In the genomic region with DNA sequence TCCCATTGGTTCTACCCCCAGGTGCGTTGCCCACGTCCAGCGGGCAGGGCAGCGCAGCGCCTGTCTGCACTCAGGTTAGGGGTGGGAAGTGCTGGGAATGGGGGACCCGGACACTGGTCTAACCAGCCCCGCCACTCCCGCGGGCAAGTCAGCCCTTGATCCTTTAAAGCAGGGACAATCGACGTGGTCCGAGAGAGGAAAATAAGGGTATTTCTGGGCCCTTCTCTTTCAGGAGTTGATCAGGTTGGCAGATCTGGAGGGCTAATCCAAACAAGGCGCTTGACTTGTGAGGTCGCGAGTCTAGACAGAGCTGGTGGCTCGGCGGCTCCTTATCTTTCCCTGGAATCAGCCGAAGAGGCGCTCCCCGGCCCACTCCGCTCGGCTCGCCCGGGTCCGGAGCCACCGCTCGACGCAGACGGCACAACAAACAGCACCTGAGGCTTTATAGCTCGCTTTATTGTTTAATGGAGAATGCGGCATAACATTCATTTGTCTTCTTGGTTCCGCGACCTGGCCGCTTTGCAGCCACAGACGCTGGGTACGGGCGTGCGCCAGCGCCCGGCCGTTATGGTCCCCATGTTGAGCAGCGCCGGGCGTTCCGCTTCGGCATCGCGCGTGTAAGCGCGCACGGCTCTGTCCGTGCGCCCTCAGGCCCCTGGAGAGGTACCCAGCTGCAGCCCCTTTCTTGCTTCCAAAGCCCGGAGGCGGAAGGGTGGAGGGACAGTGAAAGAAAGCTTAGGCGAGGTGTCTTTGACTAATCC, we compare ENCODE assay signal across 2 cellular contexts.
TF ChIP-seq lines count a peak whose summit lies in the region.

No MANE protein-coding gene starts in this region.

TF ChIP-seq in GM23338, 12 proteins besides CTCF, POLR2A, EP300 and RAD21:
- TF ChIP-seq EZH2 (IDR thresholded peaks at IDR 0.05; ENCODE audit: low read depth, unreplicated experiment) (peak; percentile 85), NANOG (IDR thresholded peaks at IDR 0.05; ENCODE audit: borderline replicate concordance) (no peak), EZH2phosphoT487 (IDR thresholded peaks at IDR 0.05; ENCODE audit: unreplicated experiment) (peak; percentile 67)

TF ChIP-seq in SK-N-SH, 30 proteins besides CTCF, POLR2A, EP300 and RAD21:
- no peak for TF ChIP-seq IRF3 (IDR thresholded peaks at IDR 0.05; ENCODE audit: low read depth, low read length)
- 0 out of 2 replicates have a peak, but pooled peaks have one; percentile 14 for TF ChIP-seq YY1 (IDR thresholded peaks at IDR 0.05; ENCODE audit: low read depth)
- peak; percentile 59 for TF ChIP-seq POLR2AphosphoS5 (IDR thresholded peaks at IDR 0.05; ENCODE audit: low read depth, low read length)
- TF ChIP-seq TAF1 (IDR thresholded peaks at IDR 0.05; ENCODE audit: borderline replicate concordance, low read depth, low read length) = 0 out of 2 replicates have a peak, but pooled peaks have one; percentile 11
- peak; percentile 16; the same call in 1 of the 2 replicates for TF ChIP-seq MXI1 (IDR thresholded peaks at IDR 0.05; ENCODE audit: low read depth, low read length)
- TF ChIP-seq SIN3A (IDR thresholded peaks at IDR 0.05; ENCODE audit: borderline replicate concordance, low read depth, low read length) = 0 out of 2 replicates have a peak, but pooled peaks have one; percentile 20
- TF ChIP-seq PBX3 (IDR thresholded peaks at IDR 0.05) = no peak
- no peak for TF ChIP-seq SMC3 (IDR thresholded peaks at IDR 0.05; ENCODE audit: low read depth, low read length)
- peak; percentile 90 for TF ChIP-seq GATA2 (CRISPR knock-in tag; IDR thresholded peaks at IDR 0.05)
- no peak for TF ChIP-seq RCOR1 (IDR thresholded peaks at IDR 0.05; ENCODE audit: low read length)
TF ChIP-seq in SK-N-SH: peak in this region for 6.
